17 cellular contexts compared by ENCODE assay signal in genomic region chr3:171229173-171229572, GRCh38.
"Had no signal": no experiment of that assay in that cellular context is flagged by ENCODE, and none has a peak within 500 bp of the region (broad histone marks: within the 10 kb centered on the region; RNA-seq: fewer than 3 reads in every experiment).

No MANE protein-coding gene starts in this region.

- H3K27ac Mint-ChIP-seq: stimulated activated naive B cell treated with anti-CD40 and anti-IgM and Interleukin-4, amounts not matched to agents 10 μg/mL and 1 μg/mL and 100 μg/mL, for 72 hours had no signal

- H3K27ac ChIP-seq: colonic mucosa, left lung, pancreas, sigmoid colon, spleen, transverse colon had no signal

- H3K36me3 ChIP-seq: colonic mucosa, esophagus muscularis mucosa, left lung, pancreas, sigmoid colon, transverse colon had no signal

- H3K27me3 ChIP-seq: colonic mucosa, esophagus muscularis mucosa, left lung, spleen, transverse colon had no signal

- H3K4me1 ChIP-seq: colonic mucosa, left lung, pancreas, spleen, transverse colon had no signal

- ATAC-seq: left lung; pancreas; stimulated activated naive B cell treated with anti-CD40 and anti-IgM and Interleukin-4, amounts not matched to agents 10 μg/mL and 1 μg/mL and 100 μg/mL, for 72 hours had no signal

- DNase-seq: activated CD4-positive, alpha-beta T cell treated with anti-CD3 and anti-CD28 coated beads for 1 hour; amygdala; central memory CD4-positive, alpha-beta T cell; colonic mucosa; hippocampal formation; kidney; left lung; mammary epithelial cell; pancreas; sigmoid colon; spleen; stimulated activated CD4-positive, alpha-beta T cell treated with anti-CD3 and anti-CD28 coated beads, Interleukin-2, amount 100 ng/mL, for 24 hours; stimulated activated naive B cell treated with anti-CD40 and anti-IgM and Interleukin-4, amounts not matched to agents 10 μg/mL and 1 μg/mL and 100 μg/mL, for 72 hours; T-helper 9 cell; transverse colon had no signal

- H3K27me3 Mint-ChIP-seq: stimulated activated naive B cell treated with anti-CD40 and anti-IgM and Interleukin-4, amounts not matched to agents 10 μg/mL and 1 μg/mL and 100 μg/mL, for 72 hours had no signal

- FAIRE-seq: kidney, pancreas had no signal

- H3K4me3 ChIP-seq: colonic mucosa, esophagus muscularis mucosa, left lung, pancreas, sigmoid colon, spleen, transverse colon had no signal

- H3K4me3 Mint-ChIP-seq: brain; stimulated activated naive B cell treated with anti-CD40 and anti-IgM and Interleukin-4, amounts not matched to agents 10 μg/mL and 1 μg/mL and 100 μg/mL, for 72 hours had no signal

- H3K9me3 ChIP-seq: colonic mucosa, esophagus muscularis mucosa, pancreas, sigmoid colon, transverse colon had no signal
